9 cellular contexts compared by ENCODE assay signal in the genomic region with DNA sequence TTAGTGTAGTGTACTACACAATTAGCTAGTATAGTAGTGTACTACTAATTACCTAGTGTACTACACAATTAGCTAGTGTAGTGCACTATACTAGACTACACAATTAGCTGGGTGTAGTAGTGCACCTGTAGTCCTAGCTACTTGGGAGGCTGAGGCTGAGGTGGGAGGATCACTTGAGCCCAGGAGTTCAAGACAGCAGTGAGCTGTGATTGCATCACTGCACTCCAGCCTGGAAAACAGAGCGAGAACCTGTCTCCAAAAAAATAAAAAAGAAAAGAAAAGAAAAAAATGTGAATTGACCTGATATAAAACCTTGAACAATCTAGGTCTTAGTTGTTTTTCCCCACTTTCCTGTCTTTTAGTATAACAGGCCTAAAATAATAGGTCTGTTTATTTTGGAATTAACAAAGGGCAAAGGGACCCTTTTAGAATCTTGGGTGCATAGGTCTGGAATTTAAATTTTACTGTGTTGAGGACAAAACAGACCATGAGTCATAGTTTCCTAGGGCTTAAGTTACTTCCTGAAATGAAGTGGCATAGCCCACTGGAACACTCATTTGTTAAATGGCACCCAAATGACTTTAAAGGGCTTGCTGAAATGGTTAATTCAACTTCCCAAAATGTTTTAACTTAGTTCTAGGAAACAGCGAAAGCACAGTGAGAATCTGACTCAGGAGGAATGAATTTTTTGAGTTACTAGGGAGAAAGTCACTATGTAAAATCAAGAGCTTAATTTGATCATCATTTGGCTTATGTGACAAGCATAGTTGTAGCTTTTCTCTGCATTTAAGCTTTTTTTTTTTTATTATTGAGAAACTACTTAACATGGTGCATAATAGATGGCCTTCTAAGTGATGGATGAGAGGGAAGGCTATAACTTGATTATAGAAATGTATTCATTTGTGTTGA. TPM values are rescaled to one million over a fixed set of nuclear protein-coding genes. Genes with fewer than 3 reads are reported as not detected.
DNase-seq lines count a peak whose midpoint lies in the region; ATAC-seq and TF ChIP-seq lines count a peak whose summit lies in the region.
"Had no signal": no experiment of that assay in that cellular context is flagged by ENCODE, and none has a peak within 500 bp of the region (broad histone marks: within the 10 kb centered on the region; RNA-seq: fewer than 3 reads in every experiment).

No MANE protein-coding gene starts in this region.

- H3K4me1 ChIP-seq in adipocyte (ENCODE audit: control insufficient read depth, insufficient read depth, low read length): peaks cover 15% of the 10 kb centered on the region
- H3K4me1 ChIP-seq in lung (ENCODE audit: control insufficient read depth in 2 of 2, insufficient read depth in 2 of 2, low read length in 2 of 2): peaks cover 2% of the 10 kb centered on the region in 2 donors

- H3K36me3 ChIP-seq in adipocyte (ENCODE audit: control insufficient read depth, insufficient read depth, low read length, severe bottlenecking) (no peaks in the 10 kb centered on the region), lung (ENCODE audit: control insufficient read depth in 2 of 2, insufficient read depth in 2 of 2, low read length in 2 of 2) (no peaks in the 10 kb centered on the region)

- no peaks in the 10 kb centered on the region for H3K27me3 ChIP-seq in adipocyte (replicated peaks; ENCODE audit: control insufficient read depth, insufficient read depth, low read length)
- no peaks in the 10 kb centered on the region for H3K27me3 ChIP-seq in lung (ENCODE audit: control insufficient read depth, insufficient read depth)

- no peak overlapping the region for H3K27ac ChIP-seq in lung (ENCODE audit: low read depth in 1 of 2, low read length in 1 of 2)

- TF ChIP-seq CTCF in lung (IDR thresholded peaks at IDR 0.05; ENCODE audit: control extremely low read depth, extremely low read depth): no peak

- DNase-seq in ELF-1 (ENCODE audit: low read depth, low spot score) (peak; percentile 9), HT1080 (ENCODE audit: low read depth) (peak; percentile 78), adipocyte (ENCODE audit: low read depth) (peak; percentile 71), lung (ENCODE audit: low spot score) (no peak), NCI-H1436 (lab: John Stamatoyannopoulos, UW) (no peak), NCI-H1092 treated with DMSO at 0.1 percent for 48 hours (lab: John Stamatoyannopoulos, UW) (no peak), cerebellar nuclear complex (lab: John Stamatoyannopoulos, UW) (no peak)
- DNase-seq: glutamatergic neuron had no signal

- 61 to 79% methylated on average over 2 of the region's 2 CpGs for WGBS in lung, 2 donors

- H3K9ac ChIP-seq in adipocyte (ENCODE audit: low read length): no peak overlapping the region

- H3K9me3 ChIP-seq in adipocyte (ENCODE audit: control insufficient read depth, low read length) (no peaks in the 10 kb centered on the region), lung (ENCODE audit: control insufficient read depth in 2 of 2, insufficient read depth in 1 of 2, low read length in 1 of 2) (no peaks in the 10 kb centered on the region)

- H3K4me3 ChIP-seq in adipocyte (ENCODE audit: low read length) (peak overlapping the region; percentile 37), lung (no peak overlapping the region)

- ATAC-seq in lung (ENCODE audit: insufficient read depth, low FRiP score) (peak; percentile 54), GM18858 (IDR thresholded peaks at IDR 0.05; ENCODE audit: unreplicated experiment) (no peak)

RNA-seq across cellular contexts. Expression of gene ARL5A, which starts 50.7 kb away (rescaled TPM):
- total RNA-seq in HT1080 (2014; rRNA removed; shearing (Covaris generic)): 79.3 and 94.7 TPM in 2 replicates
- 20.5 and 29.4 TPM in 2 replicates for polyA plus RNA-seq in HT1080 (2015; cell fraction: cytosol; rRNA removed)
- 13.5 and 15.2 TPM in 2 replicates for polyA plus RNA-seq in HT1080 (2015; cell fraction: nucleus; rRNA removed)
- 100 to 1,000 TPM in 1 of 2 donors, 10 to 100 TPM in 1; 48.8 to 107 TPM for total RNA-seq in lung
- polyA plus RNA-seq in lung: 10 to 100 TPM; 11.3 to 19.1 TPM

Comparison
In these comparisons a context has a peak if more than half of its experiments do, and no peak if none do; other contexts are left out.
1. DNase-seq: peak in ELF-1 (single experiment), HT1080 (single experiment) and adipocyte (single experiment); none in lung (single experiment), NCI-H1436 (single experiment), NCI-H1092 treated with DMSO at 0.1 percent for 48 hours (single experiment) and cerebellar nuclear complex (0 of 2).